ENCODE assay signal across 31 cellular contexts in genomic region chr5:158421329-158421728, GRCh38.
"Had no signal": no experiment of that assay in that cellular context is flagged by ENCODE, and none has a peak within 500 bp of the region (broad histone marks: within the 10 kb centered on the region; RNA-seq: fewer than 3 reads in every experiment).

No MANE protein-coding gene starts in this region.

- H3K4me3 ChIP-seq: ascending aorta, cardiac muscle cell, colonic mucosa, neural progenitor cell, psoas muscle, right atrium auricular region, spleen, thoracic aorta, upper lobe of right lung had no signal

- DNase-seq: activated CD4-positive, alpha-beta T cell treated with anti-CD3 and anti-CD28 coated beads for 48 hours; activated CD4-positive, alpha-beta T cell treated with anti-CD3 and anti-CD28 coated beads, Interleukin-2, amount 50 U/mL, for 48 hours; activated CD8-positive, alpha-beta memory T cell treated with anti-CD3 and anti-CD28 coated beads for 24 hours; activated gamma-delta T cell; activated naive CD4-positive, alpha-beta T cell treated with anti-CD3 and anti-CD28 coated beads, Interleukin-2, amount 10 ng/mL, durations not matched to agents 7 days and 5 days; activated naive CD8-positive, alpha-beta T cell treated with anti-CD3 and anti-CD28 coated beads, Interleukin-2, amount 10 ng/mL, durations not matched to agents 7 days and 5 days; activated T-cell treated with anti-CD3 and anti-CD28 coated beads, Interleukin-2, amount 50 U/mL, for 1 hour; cerebellar nuclear complex; colonic mucosa; effector memory CD4-positive, alpha-beta T cell; glutamatergic neuron; islet precursor cell; mammary epithelial cell; naive thymus-derived CD4-positive, alpha-beta T cell; occipital lobe; psoas muscle; spleen; stimulated activated naive CD8-positive, alpha-beta T cell treated with anti-CD3 and anti-CD28 coated beads, Interleukin-15, Interleukin-2, amounts not matched to agents 100 U/mL and 50 U/mL, for 24 hours; T-helper 1 cell; upper lobe of right lung had no signal

- ATAC-seq: activated CD4-positive, CD25-positive, alpha-beta regulatory T cell treated with anti-CD3 and anti-CD28 coated beads, Interleukin-2, amount 50 U/mL, for 24 hours; naive thymus-derived CD4-positive, alpha-beta T cell; psoas muscle; stimulated activated naive CD8-positive, alpha-beta T cell treated with anti-CD3 and anti-CD28 coated beads, Interleukin-15, Interleukin-2, amounts not matched to agents 100 U/mL and 50 U/mL, for 24 hours; upper lobe of right lung had no signal

- H3K36me3 Mint-ChIP-seq: activated naive CD4-positive, alpha-beta T cell treated with anti-CD3 and anti-CD28 coated beads, Interleukin-2, amount 10 ng/mL, durations not matched to agents 7 days and 5 days; activated naive CD8-positive, alpha-beta T cell treated with anti-CD3 and anti-CD28 coated beads, Interleukin-2, amount 10 ng/mL, durations not matched to agents 7 days and 5 days; brain; mesothelial cell of epicardium; neural progenitor cell had no signal

- H3K4me1 Mint-ChIP-seq: activated naive CD4-positive, alpha-beta T cell treated with anti-CD3 and anti-CD28 coated beads, Interleukin-2, amount 10 ng/mL, durations not matched to agents 7 days and 5 days; activated naive CD8-positive, alpha-beta T cell treated with anti-CD3 and anti-CD28 coated beads, Interleukin-2, amount 10 ng/mL, durations not matched to agents 7 days and 5 days; naive thymus-derived CD4-positive, alpha-beta T cell; neural progenitor cell had no signal

- H3K4me2 ChIP-seq: neural progenitor cell had no signal

- H3K9ac ChIP-seq: neural progenitor cell, parathyroid adenoma had no signal

- H3K36me3 ChIP-seq: ascending aorta, cardiac muscle cell, colonic mucosa, neural progenitor cell, right atrium auricular region, spleen, thoracic aorta, upper lobe of right lung had no signal

- H3K4me3 Mint-ChIP-seq: activated naive CD4-positive, alpha-beta T cell treated with anti-CD3 and anti-CD28 coated beads, Interleukin-2, amount 10 ng/mL, durations not matched to agents 7 days and 5 days; activated naive CD8-positive, alpha-beta T cell treated with anti-CD3 and anti-CD28 coated beads, Interleukin-2, amount 10 ng/mL, durations not matched to agents 7 days and 5 days; activated T-helper 1 cell treated with anti-CD3 and anti-CD28 coated beads, Interleukin-12 subunit alpha, Interleukin-12 subunit beta, Interleukin-2, Interleukin-4 antibody, amounts not matched to agents 30 ng/mL and 10 ng/mL and 1 ng/mL, durations not matched to agents 14 hours and 24 hours and 36 hours; brain; mesothelial cell of epicardium; naive thymus-derived CD4-positive, alpha-beta T cell; neural progenitor cell; T-helper 2 cell treated with Interferon-gamma antibody and Interleukin-4, amounts not matched to agents 5 μg/mL and 100 μg/mL, for 36 hours had no signal

- H3K79me2 ChIP-seq: parathyroid adenoma had no signal

- H3K27ac ChIP-seq: ascending aorta, cardiac muscle cell, colonic mucosa, neural progenitor cell, parathyroid adenoma, psoas muscle, right atrium auricular region, spleen, thoracic aorta, upper lobe of right lung had no signal

- H3K4me1 ChIP-seq: ascending aorta, colonic mucosa, neural progenitor cell, parathyroid adenoma, psoas muscle, upper lobe of right lung had no signal

- H3K9me3 ChIP-seq: ascending aorta, colonic mucosa, psoas muscle, spleen, thoracic aorta, upper lobe of right lung had no signal

- H3K27ac Mint-ChIP-seq: activated naive CD4-positive, alpha-beta T cell treated with anti-CD3 and anti-CD28 coated beads, Interleukin-2, amount 10 ng/mL, durations not matched to agents 7 days and 5 days; activated naive CD8-positive, alpha-beta T cell treated with anti-CD3 and anti-CD28 coated beads, Interleukin-2, amount 10 ng/mL, durations not matched to agents 7 days and 5 days; activated T-helper 1 cell treated with anti-CD3 and anti-CD28 coated beads, Interleukin-12 subunit alpha, Interleukin-12 subunit beta, Interleukin-2, Interleukin-4 antibody, amounts not matched to agents 30 ng/mL and 10 ng/mL and 1 ng/mL, durations not matched to agents 14 hours and 24 hours and 36 hours; brain; mesothelial cell of epicardium; naive thymus-derived CD4-positive, alpha-beta T cell; neural progenitor cell; T-helper 2 cell treated with Interferon-gamma antibody and Interleukin-4, amounts not matched to agents 5 μg/mL and 100 μg/mL, for 36 hours had no signal

- H2AFZ ChIP-seq: neural progenitor cell, parathyroid adenoma had no signal

- H3K27me3 Mint-ChIP-seq: activated naive CD4-positive, alpha-beta T cell treated with anti-CD3 and anti-CD28 coated beads, Interleukin-2, amount 10 ng/mL, durations not matched to agents 7 days and 5 days; activated naive CD8-positive, alpha-beta T cell treated with anti-CD3 and anti-CD28 coated beads, Interleukin-2, amount 10 ng/mL, durations not matched to agents 7 days and 5 days; naive thymus-derived CD4-positive, alpha-beta T cell had no signal

- H3K27me3 ChIP-seq: ascending aorta, cardiac muscle cell, colonic mucosa, neural progenitor cell, right atrium auricular region, spleen, upper lobe of right lung had no signal
